ENCODE assay signal across 10 cellular contexts in genomic region chr17:16980813-16981731, GRCh38. TPM values are rescaled to one million over a fixed set of nuclear protein-coding genes. Genes with fewer than 3 reads are reported as not detected.
A peak's percentile ranks its signal among the peaks of the same experiment; 100 is the strongest.
DNase-seq lines count a peak whose midpoint lies in the region; ATAC-seq and TF ChIP-seq lines count a peak whose summit lies in the region.
"Had no signal": no experiment of that assay in that cellular context is flagged by ENCODE, and none has a peak within 500 bp of the region (broad histone marks: within the 10 kb centered on the region; RNA-seq: fewer than 3 reads in every experiment).

No MANE protein-coding gene starts in this region.

- DNase-seq in activated CD4-positive, CD25-positive, alpha-beta regulatory T cell treated with anti-CD3 and anti-CD28 coated beads, Interleukin-2, amount 50 U/mL, for 72 hours, result no peak
- DNase-seq in PC-3 (peak; percentile 55), HCEC 1CT (no peak), NCI-H2029 treated with DMSO at 0.1 percent for 48 hours (lab: John Stamatoyannopoulos, UW) (no peak)
- DNase-seq in stimulated activated effector memory CD8-positive, alpha-beta T cell treated with anti-CD3 and anti-CD28 coated beads, Interleukin-12 subunit alpha, Interleukin-12 subunit beta, amount 100 ng/mL, for 72 hours (ENCODE audit: low spot score in 2 of 2), result no peak
- no peak for DNase-seq in activated T-helper 1 cell treated with anti-CD3 and anti-CD28 coated beads, Interleukin-12 subunit alpha, Interleukin-12 subunit beta, Interleukin-2, Interleukin-4 antibody, amounts not matched to agents 30 ng/mL and 10 ng/mL and 1 ng/mL, durations not matched to agents 14 hours and 24 hours and 36 hours (ENCODE audit: low spot score)
- DNase-seq: OCI-M1 had no signal

- no peaks in the 10 kb centered on the region for H3K9me3 Mint-ChIP-seq in stimulated activated effector memory CD8-positive, alpha-beta T cell treated with anti-CD3 and anti-CD28 coated beads, Interleukin-12 subunit alpha, Interleukin-12 subunit beta, amount 100 ng/mL, for 72 hours
- no peaks in the 10 kb centered on the region for H3K9me3 Mint-ChIP-seq in activated T-helper 1 cell treated with anti-CD3 and anti-CD28 coated beads, Interleukin-12 subunit alpha, Interleukin-12 subunit beta, Interleukin-2, Interleukin-4 antibody, amounts not matched to agents 30 ng/mL and 10 ng/mL and 1 ng/mL, durations not matched to agents 14 hours and 24 hours and 36 hours

- no peak overlapping the region for H3K4me3 ChIP-seq in PC-3 (ENCODE audit: low read length)

- H3F3A ChIP-seq in PC-3 (ENCODE audit: low read length, unreplicated experiment), result no peaks in the 10 kb centered on the region

- H4K20me1 ChIP-seq in PC-3 (ENCODE audit: low read length), result no peaks in the 10 kb centered on the region

- CTCF ChIA-PET in PC-3 (lab: Charles Lee), result no interaction called here

- no peaks in the 10 kb centered on the region for H3K27me3 ChIP-seq in PC-3 (ENCODE audit: low read length)

- H3K4me2 ChIP-seq in PC-3 (ENCODE audit: low read length), result no peak overlapping the region

- no peaks in the 10 kb centered on the region for H3K9me3 ChIP-seq in PC-3 (ENCODE audit: low read length)

- H3K27me3 Mint-ChIP-seq in activated T-helper 1 cell treated with anti-CD3 and anti-CD28 coated beads, Interleukin-12 subunit alpha, Interleukin-12 subunit beta, Interleukin-2, Interleukin-4 antibody, amounts not matched to agents 30 ng/mL and 10 ng/mL and 1 ng/mL, durations not matched to agents 14 hours and 24 hours and 36 hours (ENCODE audit: insufficient read depth), result no peaks in the 10 kb centered on the region

- no peak overlapping the region for H3K4me3 Mint-ChIP-seq in stimulated activated effector memory CD8-positive, alpha-beta T cell treated with anti-CD3 and anti-CD28 coated beads, Interleukin-12 subunit alpha, Interleukin-12 subunit beta, amount 100 ng/mL, for 72 hours
- no peak overlapping the region for H3K4me3 Mint-ChIP-seq in activated T-helper 1 cell treated with anti-CD3 and anti-CD28 coated beads, Interleukin-12 subunit alpha, Interleukin-12 subunit beta, Interleukin-2, Interleukin-4 antibody, amounts not matched to agents 30 ng/mL and 10 ng/mL and 1 ng/mL, durations not matched to agents 14 hours and 24 hours and 36 hours

- no peaks in the 10 kb centered on the region for H3K36me3 ChIP-seq in PC-3 (ENCODE audit: low read depth, low read length)

- H3K36me3 Mint-ChIP-seq in stimulated activated effector memory CD8-positive, alpha-beta T cell treated with anti-CD3 and anti-CD28 coated beads, Interleukin-12 subunit alpha, Interleukin-12 subunit beta, amount 100 ng/mL, for 72 hours, result no peaks in the 10 kb centered on the region
- no peaks in the 10 kb centered on the region for H3K36me3 Mint-ChIP-seq in activated T-helper 1 cell treated with anti-CD3 and anti-CD28 coated beads, Interleukin-12 subunit alpha, Interleukin-12 subunit beta, Interleukin-2, Interleukin-4 antibody, amounts not matched to agents 30 ng/mL and 10 ng/mL and 1 ng/mL, durations not matched to agents 14 hours and 24 hours and 36 hours (ENCODE audit: low read depth)

- no peaks in the 10 kb centered on the region for H3K9me2 ChIP-seq in PC-3 (replicated peaks; ENCODE audit: low read length)

- POLR2A ChIA-PET in PC-3 (lab: Charles Lee; ENCODE audit: unreplicated experiment), result no interaction called here

- intact Hi-C loops in PC-3 (cut with micrococcal nuclease), result no loop called here
- intact Hi-C loops in activated T-helper 1 cell treated with anti-CD3 and anti-CD28 coated beads, Interleukin-12 subunit alpha, Interleukin-12 subunit beta, Interleukin-2, Interleukin-4 antibody, amounts not matched to agents 30 ng/mL and 10 ng/mL and 1 ng/mL, durations not matched to agents 14 hours and 24 hours and 36 hours (cut with micrococcal nuclease), result no loop called here

- peak overlapping the region; percentile 19; the same call in 1 of the 2 replicates for H3K27ac ChIP-seq in PC-3 (ENCODE audit: low read length)

- no peak for TF ChIP-seq CTCF in PC-3 (conservative IDR thresholded peaks at IDR 0.05; ENCODE audit: low read depth, low read length)

- H3K79me2 ChIP-seq in PC-3 (ENCODE audit: low read length), result no peaks in the 10 kb centered on the region

- H3K9ac ChIP-seq in PC-3 (ENCODE audit: low read length), result no peak overlapping the region

- no TSS peak for BruUV-seq in PC-3 (replicated peaks; lab: Mats Ljungman, UMichigan)

- peaks cover 15% of the 10 kb centered on the region for H3K4me1 Mint-ChIP-seq in stimulated activated effector memory CD8-positive, alpha-beta T cell treated with anti-CD3 and anti-CD28 coated beads, Interleukin-12 subunit alpha, Interleukin-12 subunit beta, amount 100 ng/mL, for 72 hours
- peaks cover 4% of the 10 kb centered on the region for H3K4me1 Mint-ChIP-seq in activated T-helper 1 cell treated with anti-CD3 and anti-CD28 coated beads, Interleukin-12 subunit alpha, Interleukin-12 subunit beta, Interleukin-2, Interleukin-4 antibody, amounts not matched to agents 30 ng/mL and 10 ng/mL and 1 ng/mL, durations not matched to agents 14 hours and 24 hours and 36 hours (ENCODE audit: low read depth)

- no peak overlapping the region for H2AFZ ChIP-seq in PC-3 (ENCODE audit: low read length)

- peaks cover 16% of the 10 kb centered on the region for H3K4me1 ChIP-seq in PC-3 (ENCODE audit: insufficient read depth, low read length)

- H3K27ac Mint-ChIP-seq in stimulated activated effector memory CD8-positive, alpha-beta T cell treated with anti-CD3 and anti-CD28 coated beads, Interleukin-12 subunit alpha, Interleukin-12 subunit beta, amount 100 ng/mL, for 72 hours, result no peak overlapping the region
- H3K27ac Mint-ChIP-seq in activated T-helper 1 cell treated with anti-CD3 and anti-CD28 coated beads, Interleukin-12 subunit alpha, Interleukin-12 subunit beta, Interleukin-2, Interleukin-4 antibody, amounts not matched to agents 30 ng/mL and 10 ng/mL and 1 ng/mL, durations not matched to agents 14 hours and 24 hours and 36 hours, result no peak overlapping the region

- ATAC-seq in activated CD4-positive, CD25-positive, alpha-beta regulatory T cell treated with anti-CD3 and anti-CD28 coated beads, Interleukin-2, amount 50 U/mL, for 24 hours, result peak; percentile 53 to 63
- peak; percentile 36 for ATAC-seq in HG02798 (IDR thresholded peaks at IDR 0.05; ENCODE audit: poor library complexity, unreplicated experiment)
- ATAC-seq in PC-3, result peak; percentile 54
- ATAC-seq in stimulated activated effector memory CD8-positive, alpha-beta T cell treated with anti-CD3 and anti-CD28 coated beads, Interleukin-12 subunit alpha, Interleukin-12 subunit beta, amount 100 ng/mL, for 72 hours, result peak; percentile 69

RNA-seq across cellular contexts. Expression of gene TNFRSF13B, which starts 9.2 kb away (rescaled TPM):
- total RNA-seq in PC-3 (2014; rRNA removed), result not detected in 2 replicates
- total RNA-seq in activated T-helper 1 cell treated with anti-CD3 and anti-CD28 coated beads, Interleukin-12 subunit alpha, Interleukin-12 subunit beta, Interleukin-2, Interleukin-4 antibody, amounts not matched to agents 30 ng/mL and 10 ng/mL and 1 ng/mL, durations not matched to agents 14 hours and 24 hours and 36 hours, result not detected in 2 replicates
- total RNA-seq: endothelial cell of umbilical vein had no signal
